Comparison of ENCODE assay signal across 20 cellular contexts in genomic region chr3:122496529-122496928, GRCh38. TPM values are rescaled to one million over a fixed set of nuclear protein-coding genes. Genes with fewer than 3 reads are reported as not detected.
DNase-seq lines count a peak whose midpoint lies in the region; ATAC-seq, FAIRE-seq and TF ChIP-seq lines count a peak whose summit lies in the region.
"Had no signal": no experiment of that assay in that cellular context is flagged by ENCODE, and none has a peak within 500 bp of the region (broad histone marks: within the 10 kb centered on the region; RNA-seq: fewer than 3 reads in every experiment).

No MANE protein-coding gene starts in this region.

- H3K4me1 ChIP-seq in H1 (replicated peaks in 1 of 4; ENCODE audit: control insufficient read depth in 3 of 4, insufficient read depth in 4 of 4, low read length in 3 of 4) (peaks cover 0 to 6% (median 2%) of the 10 kb centered on the region in 4 experiments; a peak in 3 of 7 replicates), neutrophil (ENCODE audit: control insufficient read depth in 1 of 2, insufficient read depth in 1 of 2, low read depth in 1 of 2, low read length in 1 of 2) (peaks cover 31 to 43% of the 10 kb centered on the region in 2 experiments)

- H4K8ac ChIP-seq in H1 (ENCODE audit: extremely low read depth, insufficient read depth, low read length) = no peak overlapping the region

- CTCF ChIA-PET in H1 (lab: Charles Lee; ENCODE audit: partially characterized antibody) = interaction anchor here (0.6 to 1.1 kb wide), 3 partner anchors 8 to 87 kb away, joined by 3 read pairs; no protein-coding TSS in a partner anchor

- POLR2A ChIA-PET in H1 (lab: Charles Lee; ENCODE audit: partially characterized antibody) = interaction anchor here (0.8 to 1.2 kb wide), 3 partner anchors 12 to 27 kb away, joined by 3 to 4 read pairs (median 3); no protein-coding TSS in a partner anchor

- no peaks in the 10 kb centered on the region for H3K27me3 ChIP-seq in H1 (replicated peaks in 1 of 4; ENCODE audit: control insufficient read depth in 3 of 4, extremely low read depth in 1 of 4, insufficient read depth in 3 of 4, low read length in 3 of 4)
- H3K27me3 ChIP-seq in neutrophil = no peaks in the 10 kb centered on the region
- H3K27me3 ChIP-seq in MG63 = no peaks in the 10 kb centered on the region
- H3K27me3 ChIP-seq: esophagus muscularis mucosa had no signal

- H3K23ac ChIP-seq in H1 (ENCODE audit: insufficient read length) = no peak overlapping the region

- no peak for TF ChIP-seq POLR2A in GM12892 (IDR thresholded peaks at IDR 0.05; ENCODE audit: low read depth, low read length)
- TF ChIP-seq POLR2A in NB4 (IDR thresholded peaks at IDR 0.05; ENCODE audit: extremely low read depth, insufficient read length) = no peak
- no peak for TF ChIP-seq POLR2A in H1 (IDR thresholded peaks at IDR 0.05; ENCODE audit: control extremely low read depth in 1 of 2, low read depth in 2 of 2, low read length in 2 of 2)

- DNase-seq in GM12892 (ENCODE audit: insufficient read length) (no peak), NB4 (ENCODE audit: low read depth) (peak; percentile 12), H1 (ENCODE audit: low read depth in 1 of 2, low spot score in 2 of 2) (no peak), MG63 (no peak)
- DNase-seq in activated CD4-positive, CD25-positive, alpha-beta regulatory T cell (lab: John Stamatoyannopoulos, UW) = no peak
- DNase-seq: activated CD4-positive, alpha-beta memory T cell treated with anti-CD3 and anti-CD28 coated beads, Interleukin-2, amount 10 ng/mL, durations not matched to agents 7 days and 5 days; activated T-cell treated with anti-CD3 and anti-CD28 coated beads, Interleukin-2, amount 50 U/mL, for 4 hours; GOT3; immature natural killer cell; NCI-H1092 treated with DMSO at 0.1 percent for 48 hours; NCI-H2107; NCI-H524; SHP77 treated with DMSO at 0.1 percent for 48 hours; stimulated activated CD4-positive, alpha-beta T cell treated with anti-CD3 and anti-CD28 coated beads, Interleukin-2, amount 100 ng/mL, for 48 hours had no signal

- 89% methylated on average over 2 of the region's 2 CpGs; no CpG with 5 or more reads in 1 of the 2 experiments for whole genome bisulfite sequencing in H1 (ENCODE audit: extremely low coverage in 1 of 2, insufficient coverage in 1 of 2, insufficient read length in 1 of 2, insufficient replicate concordance in 2 of 2, low coverage in 1 of 2, low lambda C conversion rate in 2 of 2, missing lambda C conversion rate in 1 of 2), 2 experiments

- TF ChIP-seq RAD21 in H1 (IDR thresholded peaks at IDR 0.05 in 1 of 2, conservative IDR thresholded peaks at IDR 0.05 in 1 of 2; ENCODE audit: low read depth in 2 of 2, low read length in 2 of 2) = no peak

- FAIRE-seq in GM12892 (lab: Jason Lieb, UNC) = peak; percentile 48
- FAIRE-seq in H1 (lab: Jason Lieb, UNC) = no peak
- FAIRE-seq: K562 had no signal

- no peak overlapping the region for H3K9ac ChIP-seq in H1 (replicated peaks in 1 of 4; ENCODE audit: extremely low read depth in 1 of 4, low read depth in 3 of 4, low read length in 3 of 4)

- H3K79me2 ChIP-seq in H1 (ENCODE audit: control insufficient read depth in 1 of 2, insufficient read depth in 2 of 2, low read length in 2 of 2) = peaks cover 0 to 40% of the 10 kb centered on the region in 2 experiments; a peak in 2 of 4 replicates

- TF ChIP-seq CTCF in NB4 (IDR thresholded peaks at IDR 0.05; ENCODE audit: low read depth, low read length) (no peak), H1 (IDR thresholded peaks at IDR 0.05; ENCODE audit: control extremely low read depth in 1 of 3, insufficient read depth in 1 of 3, low read depth in 1 of 3, low read length in 3 of 3) (no peak), neutrophil (IDR thresholded peaks at IDR 0.05) (no peak)

- ATAC-seq in GM19452 (IDR thresholded peaks at IDR 0.05; ENCODE audit: unreplicated experiment) = no peak
- ATAC-seq in GM19328 (IDR thresholded peaks at IDR 0.05; ENCODE audit: unreplicated experiment) = no peak
- ATAC-seq: K562 had no signal

- no peak overlapping the region for H2BK20ac ChIP-seq in H1 (ENCODE audit: low read length)

- H2BK120ac ChIP-seq in H1 (replicated peaks; ENCODE audit: low read depth, low read length) = no peak overlapping the region

- no peak overlapping the region; the same call in 1 of the 2 replicates for H2BK12ac ChIP-seq in H1 (ENCODE audit: low read depth, low read length)

- peaks cover 0 to 6% of the 10 kb centered on the region in 2 experiments for H4K20me1 ChIP-seq in H1 (replicated peaks in 1 of 2; ENCODE audit: control insufficient read depth in 1 of 2, insufficient read depth in 2 of 2, low read length in 2 of 2)

- TF ChIP-seq EP300 in H1 (IDR thresholded peaks at IDR 0.05; ENCODE audit: borderline replicate concordance in 1 of 2, low read depth in 2 of 2, low read length in 2 of 2) = no peak

- H3K23me2 ChIP-seq in H1 (ENCODE audit: low read depth, low read length) = no peaks in the 10 kb centered on the region; the same call in 1 of the 2 replicates

- peak overlapping the region; percentile 8 to 31; a peak in 2 of 4 replicates for H3K4me2 ChIP-seq in H1 (ENCODE audit: insufficient read depth in 1 of 2, low read depth in 2 of 2, low read length in 2 of 2)

- H2AFZ ChIP-seq in H1 (ENCODE audit: low read length) = no peak overlapping the region

- H3K27ac ChIP-seq in H1 (ENCODE audit: low read depth, low read length) = 0 out of 2 replicates have a peak overlapping the region, but pooled peaks have one; percentile 4
- peak overlapping the region; percentile 75 for H3K27ac ChIP-seq in neutrophil
- H3K27ac ChIP-seq: esophagus muscularis mucosa, VCaP had no signal

- no peak overlapping the region for H2AK5ac ChIP-seq in H1 (ENCODE audit: low read depth, low read length)

- H3K9me3 ChIP-seq in H1 (ENCODE audit: insufficient read depth in 2 of 2, low read depth in 1 of 2, low read length in 1 of 2) (no peaks in the 10 kb centered on the region), neutrophil (no peaks in the 10 kb centered on the region), MG63 (no peaks in the 10 kb centered on the region)
- H3K9me3 ChIP-seq: esophagus muscularis mucosa had no signal

- no peak overlapping the region for H2BK15ac ChIP-seq in H1 (ENCODE audit: low read length)

- H2BK5ac ChIP-seq in H1 (ENCODE audit: low read depth, low read length) = peak overlapping the region; percentile 22; the same call in 1 of the 2 replicates

- H3K36me3 ChIP-seq in H1 (ENCODE audit: control insufficient read depth in 2 of 4, insufficient read depth in 4 of 4, low read length in 3 of 4) (peaks cover 0 to 34% (median 1%) of the 10 kb centered on the region in 4 experiments; a peak in 3 of 8 replicates), neutrophil (peaks cover 19% of the 10 kb centered on the region), MG63 (peaks cover 44% of the 10 kb centered on the region)

- no peak overlapping the region for H4K91ac ChIP-seq in H1 (replicated peaks; ENCODE audit: insufficient read length, low read length)

- no peak overlapping the region for H3K56ac ChIP-seq in H1 (replicated peaks; ENCODE audit: insufficient read length, low read depth, low read length)

- H4K5ac ChIP-seq in H1 (ENCODE audit: insufficient read length, low read depth, low read length) = no peak overlapping the region

- peaks cover 6% of the 10 kb centered on the region; the same call in 1 of the 2 replicates for H3K79me1 ChIP-seq in H1 (ENCODE audit: low read depth, low read length)

- no peak overlapping the region for H3K4ac ChIP-seq in H1 (replicated peaks; ENCODE audit: insufficient read length, low read depth, low read length)

- H3K14ac ChIP-seq in H1 (ENCODE audit: insufficient read length) = no peak overlapping the region

- H3K18ac ChIP-seq in H1 (ENCODE audit: extremely low read depth, low read length) = no peak overlapping the region

- H3K4me3 ChIP-seq in NB4 (ENCODE audit: low read depth, low read length) = no peak overlapping the region
- H3K4me3 ChIP-seq in H1 (ENCODE audit: extremely low read depth in 1 of 4, insufficient read depth in 2 of 4, low read depth in 3 of 4, low read length in 4 of 4) = no peak overlapping the region; a peak in 1 of 8 replicates
- H3K4me3 ChIP-seq in neutrophil (ENCODE audit: low read depth in 1 of 2, low read length in 1 of 2) = no peak overlapping the region
- H3K4me3 ChIP-seq in MG63 = no peak overlapping the region
- H3K4me3 ChIP-seq: esophagus muscularis mucosa, K562 had no signal

TF ChIP-seq in H1, 55 proteins besides CTCF, POLR2A, EP300 and RAD21 (continues in another document):
- TF ChIP-seq ZNF274 (IDR thresholded peaks at IDR 0.05; ENCODE audit: borderline replicate concordance, extremely low read depth, low read length) (no peak), RFX5 (IDR thresholded peaks at IDR 0.05; ENCODE audit: borderline replicate concordance, low read depth, low read length) (no peak), KDM5A (IDR thresholded peaks at IDR 0.05; ENCODE audit: low read length) (no peak), CHD2 (IDR thresholded peaks at IDR 0.05; ENCODE audit: low read length) (no peak), USF2 (IDR thresholded peaks at IDR 0.05; ENCODE audit: low read length) (no peak), BRCA1 (IDR thresholded peaks at IDR 0.05; ENCODE audit: low read depth, low read length) (no peak), POU5F1 (IDR thresholded peaks at IDR 0.05; ENCODE audit: low read depth, low read length) (no peak), SP1 (IDR thresholded peaks at IDR 0.05; ENCODE audit: low read depth, low read length) (no peak), CTBP2 (IDR thresholded peaks at IDR 0.05; ENCODE audit: borderline replicate concordance, insufficient read depth, insufficient read length, low read length) (no peak), KDM1A (IDR thresholded peaks at IDR 0.05; ENCODE audit: borderline replicate concordance, low read length) (no peak)

RNA-seq across cellular contexts. Expression of gene KPNA1, which starts 18.2 kb away (rescaled TPM):
- polyA plus RNA-seq in GM12892 (2012; ENCODE audit: missing spikeins) = 21.5 TPM
- 59.0 and 63.0 TPM in 2 replicates for total RNA-seq in H1 (2021; fragmentation: NEBNext Ultra II Directional; extraction: Animal tissue kit (Norgen Biotek cat#: 25700))
- polyA plus RNA-seq in H1 (2011; rRNA removed) = 12.2 and 14.8 TPM in 2 replicates
- polyA plus RNA-seq in H1 (2011; cell fraction: cytosol; rRNA removed) = 18.2 TPM
- 17.5 TPM for polyA plus RNA-seq in H1 (2011; cell fraction: nucleus; rRNA removed)
- polyA plus RNA-seq in H1 (2012, experiment 1 of 2) = 20.4 to 34.8 TPM (median 24.6 TPM) in 4 replicates
- 2.1 TPM for polyA plus RNA-seq in H1 (2012, experiment 2 of 2)
- 19.9 TPM for polyA plus RNA-seq in H1 (2013, experiment 1 of 2)
- polyA plus RNA-seq in H1 (2013, experiment 2 of 2) = 21.0 TPM
- polyA minus RNA-seq in H1 (2011; rRNA and poly(A)+ RNA removed) = 38.1 and 61.2 TPM in 2 replicates
- 18.4 TPM for polyA minus RNA-seq in H1 (2011; cell fraction: cytosol; rRNA and poly(A)+ RNA removed)
- 24.2 TPM for polyA minus RNA-seq in H1 (2011; cell fraction: nucleus; rRNA and poly(A)+ RNA removed)
- 102 and 126 TPM in 2 replicates for total RNA-seq in MG63 (2014; rRNA removed; shearing (Covaris generic); ENCODE audit: low replicate concordance)
